7 cellular contexts compared by ENCODE assay signal in genomic region chr7:151243411-151244155, GRCh38. TPM values are rescaled to one million over a fixed set of nuclear protein-coding genes. Genes with fewer than 3 reads are reported as not detected.
A peak's percentile ranks its signal among the peaks of the same experiment; 100 is the strongest.
DNase-seq lines count a peak whose midpoint lies in the region; ATAC-seq and TF ChIP-seq lines count a peak whose summit lies in the region.
"Had no signal": no experiment of that assay in that cellular context is flagged by ENCODE, and none has a peak within 500 bp of the region (broad histone marks: within the 10 kb centered on the region; RNA-seq: fewer than 3 reads in every experiment).

No MANE protein-coding gene starts in this region.

- H4K20me1 ChIP-seq in SU-DHL-6 (ENCODE audit: low read depth, low read length): no peaks in the 10 kb centered on the region

- no peaks in the 10 kb centered on the region for H3K27me3 Mint-ChIP-seq in mesothelial cell of epicardium (ENCODE audit: low read depth)

- H3K36me3 Mint-ChIP-seq in mesothelial cell of epicardium: peaks cover 9% of the 10 kb centered on the region

- no peak for TF ChIP-seq CTCF in SU-DHL-6 (IDR thresholded peaks at IDR 0.05; ENCODE audit: insufficient read depth, low read length, poor library complexity, severe bottlenecking)
- no peak for TF ChIP-seq CTCF in mesothelial cell of epicardium (IDR thresholded peaks at IDR 0.05; ENCODE audit: unreplicated experiment)

- no peak overlapping the region for H3K9ac ChIP-seq in SU-DHL-6 (ENCODE audit: low read length)

- DNase-seq in mesothelial cell of epicardium (ENCODE audit: low spot score in 2 of 2, unreplicated experiment in 2 of 2) (no peak), NCI-H187 treated with DMSO at 0.1 percent for 48 hours (lab: John Stamatoyannopoulos, UW) (no peak)

- no peaks in the 10 kb centered on the region for H3K27me3 ChIP-seq in SU-DHL-6 (ENCODE audit: low read length)
- H3K27me3 ChIP-seq: cardiac muscle cell had no signal

- H3K27ac ChIP-seq in SU-DHL-6 (ENCODE audit: low read depth, low read length): no peak overlapping the region
- H3K27ac ChIP-seq: cardiac muscle cell had no signal

- ATAC-seq in GM21723 (IDR thresholded peaks at IDR 0.05; ENCODE audit: unreplicated experiment): peak; percentile 37
- ATAC-seq in HG02763 (IDR thresholded peaks at IDR 0.05; ENCODE audit: unreplicated experiment): no peak
- ATAC-seq in HG03571 (IDR thresholded peaks at IDR 0.05; ENCODE audit: unreplicated experiment): no peak

- no peaks in the 10 kb centered on the region for H3F3A ChIP-seq in SU-DHL-6 (ENCODE audit: insufficient read depth)

- no peak overlapping the region for H3K4me3 Mint-ChIP-seq in mesothelial cell of epicardium

- H2AFZ ChIP-seq in SU-DHL-6 (ENCODE audit: low read depth, low read length, severe bottlenecking): no peak overlapping the region

- peak overlapping the region; percentile 19 for H3K4me2 ChIP-seq in SU-DHL-6 (ENCODE audit: low read depth, low read length, poor library complexity, severe bottlenecking)

- peak overlapping the region; percentile 66 for H3K27ac Mint-ChIP-seq in mesothelial cell of epicardium

- no peaks in the 10 kb centered on the region for H3K9me3 Mint-ChIP-seq in mesothelial cell of epicardium

- peaks cover 35% of the 10 kb centered on the region for H3K4me1 Mint-ChIP-seq in mesothelial cell of epicardium

- no peaks in the 10 kb centered on the region for H3K79me2 ChIP-seq in SU-DHL-6 (ENCODE audit: insufficient read depth, low read length)

- H3K9me2 ChIP-seq in SU-DHL-6 (replicated peaks; ENCODE audit: insufficient read depth, low read length): no peaks in the 10 kb centered on the region

- H3K36me3 ChIP-seq in SU-DHL-6 (ENCODE audit: low read length): no peaks in the 10 kb centered on the region

- no peak overlapping the region for H3K4me3 ChIP-seq in SU-DHL-6 (ENCODE audit: insufficient read depth, low read length, poor library complexity, severe bottlenecking)
- H3K4me3 ChIP-seq: cardiac muscle cell had no signal

- H3K9me3 ChIP-seq in SU-DHL-6 (ENCODE audit: insufficient read depth, low read length): no peaks in the 10 kb centered on the region

RNA-seq across cellular contexts. Expression of gene SMARCD3, which starts 4.9 kb away (rescaled TPM):
- total RNA-seq in mesothelial cell of epicardium: 114 to 119 TPM (median 116 TPM) in 3 replicates

RNA-seq across cellular contexts. Expression of gene CHPF2, which starts 11.3 kb away (rescaled TPM):
- total RNA-seq in mesothelial cell of epicardium: 55.1 to 56.5 TPM (median 56.2 TPM) in 3 replicates

RNA-seq across cellular contexts. Expression of gene ABCF2, which starts 16.6 kb away (rescaled TPM):
- total RNA-seq in mesothelial cell of epicardium: 44.9 to 46.2 TPM (median 45.6 TPM) in 3 replicates

RNA-seq across cellular contexts. Expression of gene H2BK1, which starts 33.3 kb away (rescaled TPM):
- not detected in 3 replicates for total RNA-seq in mesothelial cell of epicardium
- total RNA-seq: cardiac muscle cell had no signal

RNA-seq across cellular contexts. Expression of gene ASB10, which starts 56.5 kb away (rescaled TPM):
- not detected in 3 replicates for total RNA-seq in mesothelial cell of epicardium
